ENCODE assay signal across 19 cellular contexts in genomic region chr14:69690042-69690441, GRCh38.
A peak's percentile ranks its signal among the peaks of the same experiment; 100 is the strongest.
DNase-seq lines count a peak whose midpoint lies in the region; TF ChIP-seq lines count a peak whose summit lies in the region.
"Had no signal": no experiment of that assay in that cellular context is flagged by ENCODE, and none has a peak within 500 bp of the region (broad histone marks: within the 10 kb centered on the region; RNA-seq: fewer than 3 reads in every experiment).

No MANE protein-coding gene starts in this region.

- H3K27ac ChIP-seq in Karpas-422 (ENCODE audit: low read length) (peak overlapping the region; percentile 42), substantia nigra (ENCODE audit: low read depth, low read length, poor library complexity, severe bottlenecking) (peak overlapping the region; percentile 28), breast epithelium (no peak overlapping the region)
- H3K27ac ChIP-seq: HL-60, RWPE1 had no signal

- H3K9me3 Mint-ChIP-seq in activated naive CD4-positive, alpha-beta T cell treated with anti-CD3 and anti-CD28 coated beads, Interleukin-2, amount 50 U/mL, for 24 hours, result no peaks in the 10 kb centered on the region
- no peaks in the 10 kb centered on the region for H3K9me3 Mint-ChIP-seq in endothelial cell (ENCODE audit: unreplicated experiment)
- no peaks in the 10 kb centered on the region for H3K9me3 Mint-ChIP-seq in Calu3 (ENCODE audit: low read depth, unreplicated experiment)
- H3K9me3 Mint-ChIP-seq: GM23338 had no signal

- no TSS peak for BruUV-seq in Calu3 (replicated peaks; lab: Mats Ljungman, UMichigan)

- H3K27me3 ChIP-seq in Karpas-422 (ENCODE audit: low read length), result no peaks in the 10 kb centered on the region
- no peaks in the 10 kb centered on the region for H3K27me3 ChIP-seq in breast epithelium
- H3K27me3 ChIP-seq: BE2C had no signal

- TF ChIP-seq CTCF in endothelial cell (IDR thresholded peaks at IDR 0.05; ENCODE audit: unreplicated experiment) (no peak), Calu3 (IDR thresholded peaks at IDR 0.05; ENCODE audit: unreplicated experiment) (no peak), breast epithelium (IDR thresholded peaks at IDR 0.05) (no peak)

- intact Hi-C loops in Calu3 (cut with micrococcal nuclease; ENCODE audit: unreplicated experiment), result no loop called here
- intact Hi-C loops in breast epithelium (cut with DNase I; ENCODE audit: low total_unique reads), result no loop called here

- H3K4me1 ChIP-seq in Karpas-422 (ENCODE audit: low read length), result peaks cover 91% of the 10 kb centered on the region
- H3K4me1 ChIP-seq in breast epithelium, result peaks cover 0 to 13% of the 10 kb centered on the region in 2 donors

- H3K4me1 Mint-ChIP-seq in activated naive CD4-positive, alpha-beta T cell treated with anti-CD3 and anti-CD28 coated beads, Interleukin-2, amount 50 U/mL, for 24 hours, result peaks cover 84% of the 10 kb centered on the region
- H3K4me1 Mint-ChIP-seq in endothelial cell (ENCODE audit: unreplicated experiment) (peaks cover 43% of the 10 kb centered on the region), Calu3 (ENCODE audit: low read depth, unreplicated experiment) (peaks cover 24% of the 10 kb centered on the region)

- H3K9me3 ChIP-seq in Karpas-422 (ENCODE audit: low read length), result no peaks in the 10 kb centered on the region
- H3K9me3 ChIP-seq in breast epithelium, result no peaks in the 10 kb centered on the region
- H3K9me3 ChIP-seq: BE2C had no signal

- no peak overlapping the region for H3K4me3 Mint-ChIP-seq in activated naive CD4-positive, alpha-beta T cell treated with anti-CD3 and anti-CD28 coated beads, Interleukin-2, amount 50 U/mL, for 24 hours
- H3K4me3 Mint-ChIP-seq in endothelial cell (ENCODE audit: unreplicated experiment), result peak overlapping the region; percentile 11
- no peak overlapping the region for H3K4me3 Mint-ChIP-seq in Calu3 (ENCODE audit: low read depth, unreplicated experiment)
- H3K4me3 Mint-ChIP-seq: GM23338 had no signal

- no peaks in the 10 kb centered on the region for H3K27me3 Mint-ChIP-seq in activated naive CD4-positive, alpha-beta T cell treated with anti-CD3 and anti-CD28 coated beads, Interleukin-2, amount 50 U/mL, for 24 hours
- H3K27me3 Mint-ChIP-seq in endothelial cell (ENCODE audit: unreplicated experiment) (peaks cover 2% of the 10 kb centered on the region), Calu3 (ENCODE audit: unreplicated experiment) (no peaks in the 10 kb centered on the region)

- CTCF ChIA-PET in Calu3 (lab: Charles Lee), result no interaction called here

- H3K27ac Mint-ChIP-seq in activated naive CD4-positive, alpha-beta T cell treated with anti-CD3 and anti-CD28 coated beads, Interleukin-2, amount 50 U/mL, for 24 hours, result peak overlapping the region; percentile 46
- H3K27ac Mint-ChIP-seq in endothelial cell (ENCODE audit: unreplicated experiment) (no peak overlapping the region), Calu3 (ENCODE audit: unreplicated experiment) (no peak overlapping the region)
- H3K27ac Mint-ChIP-seq: GM23338 had no signal

- peaks cover 96% of the 10 kb centered on the region for H3K79me2 ChIP-seq in Karpas-422 (ENCODE audit: low read length)

- no peak overlapping the region for H3K9ac ChIP-seq in Karpas-422 (ENCODE audit: low read length)

- DNase-seq in activated naive CD4-positive, alpha-beta T cell treated with Interleukin-2 at 50 U/mL for 16 hours, result no peak
- DNase-seq in Karpas-422, result no peak
- DNase-seq in endothelial cell (ENCODE audit: low spot score), result no peak
- no peak for DNase-seq in substantia nigra (lab: John Stamatoyannopoulos, UW)
- no peak for DNase-seq in Calu3
- no peak for DNase-seq in breast epithelium (ENCODE audit: low spot score in 2 of 2)
- DNase-seq: BE2C, DMS 273 treated with DMSO at 0.1 percent for 48 hours, KG1, NCI-H1092, NCI-H1694, NCI-H2107, NCI-H226, NCI-H526, OCI-M1 had no signal

- no peak overlapping the region for H2AFZ ChIP-seq in Karpas-422 (ENCODE audit: low read length)
- H2AFZ ChIP-seq: GM23338 had no signal

- H4K20me1 ChIP-seq in Karpas-422 (ENCODE audit: insufficient read depth, low read depth, low read length), result no peaks in the 10 kb centered on the region; the same call in 1 of the 2 replicates

- no peaks in the 10 kb centered on the region for H3K36me3 ChIP-seq in Karpas-422 (ENCODE audit: insufficient read depth, low read length)
- H3K36me3 ChIP-seq in breast epithelium, result no peaks in the 10 kb centered on the region
- H3K36me3 ChIP-seq: BE2C had no signal

- H3K4me2 ChIP-seq in Karpas-422 (ENCODE audit: low read depth, low read length, poor library complexity, severe bottlenecking), result no peak overlapping the region
- H3K4me2 ChIP-seq: GM23338 had no signal

- no peak overlapping the region for H3K4me3 ChIP-seq in Karpas-422 (ENCODE audit: low read length)
- H3K4me3 ChIP-seq in breast epithelium, result no peak overlapping the region
- H3K4me3 ChIP-seq: GM23338 had no signal

- TF ChIP-seq POLR2A in breast epithelium (IDR thresholded peaks at IDR 0.05), result no peak

- no peaks in the 10 kb centered on the region for H3K9me2 ChIP-seq in Karpas-422 (replicated peaks; ENCODE audit: insufficient read depth, low read length)

- H3K36me3 Mint-ChIP-seq in activated naive CD4-positive, alpha-beta T cell treated with anti-CD3 and anti-CD28 coated beads, Interleukin-2, amount 50 U/mL, for 24 hours, result peaks cover 28% of the 10 kb centered on the region
- H3K36me3 Mint-ChIP-seq in endothelial cell (ENCODE audit: low read depth, unreplicated experiment) (peaks cover 15% of the 10 kb centered on the region), Calu3 (ENCODE audit: insufficient read depth, unreplicated experiment) (no peaks in the 10 kb centered on the region)

Comparison
In these comparisons a context has a peak if more than half of its experiments do, and no peak if none do; other contexts are left out.
1. H3K27ac ChIP-seq: peak in Karpas-422 (single experiment) and substantia nigra (single experiment); none in breast epithelium (0 of 2).